ENCODE assay signal across 12 cellular contexts in genomic region chr9:137445930-137446431, GRCh38. TPM values are rescaled to one million over a fixed set of nuclear protein-coding genes. Genes with fewer than 3 reads are reported as not detected.
A peak's percentile ranks its signal among the peaks of the same experiment; 100 is the strongest.
DNase-seq lines count a peak whose midpoint lies in the region; ATAC-seq and TF ChIP-seq lines count a peak whose summit lies in the region.
"Had no signal": no experiment of that assay in that cellular context is flagged by ENCODE, and none has a peak within 500 bp of the region (broad histone marks: within the 10 kb centered on the region; RNA-seq: fewer than 3 reads in every experiment).

No MANE protein-coding gene starts in this region.

- no peak overlapping the region for H3K4me3 ChIP-seq in right atrium auricular region
- H3K4me3 ChIP-seq in heart left ventricle, result no peak overlapping the region
- H3K4me3 ChIP-seq in spleen, result no peak overlapping the region
- H3K4me3 ChIP-seq: ovary had no signal

- TF ChIP-seq POLR2A in heart left ventricle (IDR thresholded peaks at IDR 0.05) (no peak), spleen (IDR thresholded peaks at IDR 0.05) (no peak)

- intact Hi-C loops in Right ventricle myocardium inferior (cut with DNase I) (loop anchor here (2.0 kb wide), 2 partner anchors 151 to 159 kb away; no protein-coding TSS in a partner anchor), heart left ventricle (cut with DNase I) (loop anchor here in 2 of 10 donors (2.0 kb wide), 3 partner anchors 23 to 159 kb away; partner anchors contain the start of genes EXD3 (in 1 of the 2) and NOXA1 (in 1 of the 2)), spleen (cut with DNase I; ENCODE audit: low total_unique reads) (no loop called here)

- 59 to 67% (median 64%) methylated on average over 11 to 19 of the region's 19 CpGs for WGBS in heart left ventricle, 4 donors
- 62 to 79% (median 68%) methylated on average over 17 to 19 of the region's 19 CpGs for WGBS in spleen, 5 donors

- ATAC-seq in Right ventricle myocardium inferior (no peak), heart left ventricle (peak in 2 of 4 donors; percentile 2 to 10)

- peaks cover 0 to 18% of the 10 kb centered on the region in 2 donors for H3K4me1 ChIP-seq in right atrium auricular region
- peaks cover 0 to 19% (median 4%) of the 10 kb centered on the region in 12 donors for H3K4me1 ChIP-seq in heart left ventricle
- peaks cover 7 to 41% (median 23%) of the 10 kb centered on the region in 6 donors for H3K4me1 ChIP-seq in spleen

- DNase-seq in Right ventricle myocardium inferior (ENCODE audit: missing footprints), result peak; percentile 48
- DNase-seq in right atrium auricular region (ENCODE audit: low spot score), result no peak
- peak; percentile 73 for DNase-seq in NCI-H69 (lab: John Stamatoyannopoulos, UW)
- peak in 3 of 5 donors; percentile 14 to 57 (median 22) for DNase-seq in heart left ventricle
- peak; percentile 67 for DNase-seq in spleen
- no peak for DNase-seq in SK-N-DZ (ENCODE audit: low spot score)
- DNase-seq in amniotic stem cell (lab: John Stamatoyannopoulos, UW), result no peak
- no peak for DNase-seq in middle frontal gyrus (ENCODE audit: extremely low spot score, low spot score)
- DNase-seq: NCI-H187 treated with DMSO at 0.1 percent for 48 hours had no signal

- peaks cover 0 to 4% of the 10 kb centered on the region in 2 donors for H3K9me3 ChIP-seq in right atrium auricular region
- no peaks in the 10 kb centered on the region for H3K9me3 ChIP-seq in heart left ventricle
- H3K9me3 ChIP-seq in spleen, result no peaks in the 10 kb centered on the region
- H3K9me3 ChIP-seq: ovary had no signal

- H3K36me3 ChIP-seq in right atrium auricular region, result peaks cover 5% of the 10 kb centered on the region
- H3K36me3 ChIP-seq in heart left ventricle, result peaks cover 0 to 12% (median 3%) of the 10 kb centered on the region in 9 donors
- peaks cover 0 to 18% (median 8%) of the 10 kb centered on the region in 6 donors for H3K36me3 ChIP-seq in spleen
- H3K36me3 ChIP-seq: ovary had no signal

- TF ChIP-seq CTCF in right atrium auricular region (IDR thresholded peaks at IDR 0.05) (no peak), heart left ventricle (IDR thresholded peaks at IDR 0.05) (no peak), spleen (IDR thresholded peaks at IDR 0.05 in 8 of 11, conservative IDR thresholded peaks at IDR 0.05 in 3 of 11) (no peak)

- H3K27ac ChIP-seq in right atrium auricular region (no peak overlapping the region), heart left ventricle (no peak overlapping the region), spleen (no peak overlapping the region)
- H3K27ac ChIP-seq: ovary had no signal

- peaks cover 0 to 4% of the 10 kb centered on the region in 2 donors for H3K27me3 ChIP-seq in right atrium auricular region
- peaks cover 0 to 31% (median 5%) of the 10 kb centered on the region in 9 donors for H3K27me3 ChIP-seq in heart left ventricle
- H3K27me3 ChIP-seq in spleen (replicated peaks in 1 of 7), result peaks cover 0 to 48% (median 28%) of the 10 kb centered on the region in 7 donors
- H3K27me3 ChIP-seq: ovary had no signal

RNA-seq across cellular contexts. Expression of gene ENTPD8, which starts 4.8 kb away (rescaled TPM):
- total RNA-seq in Right ventricle myocardium inferior, result not detected
- not detected for total RNA-seq in right atrium auricular region
- total RNA-seq in heart left ventricle, result not detected
- polyA plus RNA-seq in heart left ventricle, result not detected
- under 1 TPM in 3 of 7 donors, not detected in 4; 0.26 to 0.37 (median 0.28) TPM for total RNA-seq in spleen
- under 1 TPM; 0.07 to 0.10 (median 0.09) TPM for polyA plus RNA-seq in spleen
- polyA plus RNA-seq in SK-N-DZ (2014; cell fraction: cytosol; rRNA removed), result 1.6 TPM in 1 of 2 replicates, not detected in the other
- polyA plus RNA-seq in SK-N-DZ (2014; cell fraction: nucleus; rRNA removed), result 0.67 and 0.70 TPM in 2 replicates
- total RNA-seq: T-helper 2 cell treated with Interferon-gamma antibody and Interleukin-4, amounts not matched to agents 100 ng/mL and 5 ng/mL, for 36 hours; ureter had no signal

RNA-seq across cellular contexts. Expression of gene NSMF, which starts 13.2 kb away (rescaled TPM):
- total RNA-seq in Right ventricle myocardium inferior, result 11.5 TPM
- 10 to 100 TPM; 16.2 to 26.2 TPM for total RNA-seq in right atrium auricular region
- 10 to 100 TPM in 8 of 9 donors, 1 to 10 TPM in 1; 7.5 to 21.0 (median 12.6) TPM for total RNA-seq in heart left ventricle
- 10 to 100 TPM; 17.3 to 22.1 TPM for polyA plus RNA-seq in heart left ventricle
- total RNA-seq in spleen, result 10 to 100 TPM; 21.8 to 39.0 (median 25.5) TPM
- 10 to 100 TPM; 21.8 to 49.3 (median 26.7) TPM for polyA plus RNA-seq in spleen
- polyA plus RNA-seq in SK-N-DZ (2014; cell fraction: cytosol; rRNA removed), result 70.9 and 72.1 TPM in 2 replicates
- polyA plus RNA-seq in SK-N-DZ (2014; cell fraction: nucleus; rRNA removed), result 252 and 303 TPM in 2 replicates

RNA-seq across cellular contexts. Expression of gene NOXA1, which starts 22.8 kb away (rescaled TPM):
- total RNA-seq in Right ventricle myocardium inferior (2.2 TPM), right atrium auricular region (1 to 10 TPM in 1 of 2 donors, under 1 TPM in 1; 0.94 to 3.4 TPM), heart left ventricle (1 to 10 TPM in 8 of 9 donors, under 1 TPM in 1; 0.81 to 5.5 (median 2.7) TPM), spleen (10 to 100 TPM in 2 of 7 donors, 1 to 10 TPM in 5; 1.9 to 15.0 (median 5.3) TPM)
- polyA plus RNA-seq in heart left ventricle (1 to 10 TPM in 1 of 2 donors, under 1 TPM in 1; 0.44 to 4.1 TPM), spleen (10 to 100 TPM in 1 of 3 donors, 1 to 10 TPM in 2; 3.2 to 10.7 (median 7.8) TPM)
- polyA plus RNA-seq in SK-N-DZ (2014; cell fraction: cytosol; rRNA removed), result 0.05 TPM in 1 of 2 replicates, not detected in the other
- polyA plus RNA-seq in SK-N-DZ (2014; cell fraction: nucleus; rRNA removed), result 0.95 and 1.3 TPM in 2 replicates

RNA-seq across cellular contexts. Expression of gene EXD3, which starts 23.0 kb away (rescaled TPM):
- total RNA-seq in Right ventricle myocardium inferior (6.8 TPM), right atrium auricular region (1 to 10 TPM; 5.9 to 6.0 TPM), heart left ventricle (10 to 100 TPM in 2 of 9 donors, 1 to 10 TPM in 7; 4.1 to 12.9 (median 8.6) TPM), spleen (10 to 100 TPM; 14.5 to 52.8 (median 29.8) TPM)
- polyA plus RNA-seq in heart left ventricle (10 to 100 TPM in 1 of 2 donors, 1 to 10 TPM in 1; 5.6 to 15.2 TPM), spleen (10 to 100 TPM; 15.6 to 62.3 (median 43.4) TPM)
- 6.3 and 12.0 TPM in 2 replicates for polyA plus RNA-seq in SK-N-DZ (2014; cell fraction: cytosol; rRNA removed)
- 51.9 and 63.3 TPM in 2 replicates for polyA plus RNA-seq in SK-N-DZ (2014; cell fraction: nucleus; rRNA removed)

Comparison
In these comparisons a context has a peak if more than half of its experiments do, and no peak if none do; other contexts are left out.
1. DNase-seq: peak in Right ventricle myocardium inferior (single experiment), NCI-H69 (single experiment), heart left ventricle (3 of 5) and spleen (single experiment); none in right atrium auricular region (single experiment), SK-N-DZ (single experiment), amniotic stem cell (single experiment) and middle frontal gyrus (single experiment).